In genomic region chr12:52151859-52152783, GRCh38 we compare ENCODE assay signal across 8 cellular contexts. TPM values are rescaled to one million over a fixed set of nuclear protein-coding genes. Genes with fewer than 3 reads are reported as not detected.
A peak's percentile ranks its signal among the peaks of the same experiment; 100 is the strongest.
DNase-seq lines count a peak whose midpoint lies in the region; ATAC-seq and TF ChIP-seq lines count a peak whose summit lies in the region.

No MANE protein-coding gene starts in this region.

- POLR2A ChIA-PET in naive thymus-derived CD4-positive, alpha-beta T cell (lab: Charles Lee) = no interaction called here

- TF ChIP-seq POLR2A in erythroblast (IDR thresholded peaks at IDR 0.05; ENCODE audit: low read length) = peak; percentile 35

- no peaks in the 10 kb centered on the region for H3K36me3 ChIP-seq in naive thymus-derived CD4-positive, alpha-beta T cell (ENCODE audit: control insufficient read depth in 2 of 3, insufficient read depth in 3 of 3, low read length in 3 of 3)

- no peaks in the 10 kb centered on the region for H3K36me3 Mint-ChIP-seq in naive thymus-derived CD4-positive, alpha-beta T cell
- H3K36me3 Mint-ChIP-seq in stimulated activated effector memory CD8-positive, alpha-beta T cell treated with anti-CD3 and anti-CD28 coated beads, Interleukin-12 subunit alpha, Interleukin-12 subunit beta, amount 100 ng/mL, for 72 hours = no peaks in the 10 kb centered on the region

- H3K9me3 ChIP-seq in naive thymus-derived CD4-positive, alpha-beta T cell (ENCODE audit: control insufficient read depth in 2 of 3, low read length in 3 of 3) = no peaks in the 10 kb centered on the region

- peak; percentile 82 for TF ChIP-seq CTCF in GM12864 (IDR thresholded peaks at IDR 0.05; ENCODE audit: low read depth, low read length, missing control alignments)

- ATAC-seq in naive thymus-derived CD4-positive, alpha-beta T cell = peak; percentile 79
- peak; percentile 78 for ATAC-seq in stimulated activated effector memory CD8-positive, alpha-beta T cell treated with anti-CD3 and anti-CD28 coated beads, Interleukin-12 subunit alpha, Interleukin-12 subunit beta, amount 100 ng/mL, for 72 hours
- ATAC-seq in GM19395 (IDR thresholded peaks at IDR 0.05; ENCODE audit: unreplicated experiment) (no peak), GM21825 (IDR thresholded peaks at IDR 0.05; ENCODE audit: unreplicated experiment) (no peak)

- H3K4me1 ChIP-seq in naive thymus-derived CD4-positive, alpha-beta T cell (ENCODE audit: control insufficient read depth in 2 of 2, insufficient read depth in 2 of 2, low read length in 2 of 2) = peaks cover 18 to 24% of the 10 kb centered on the region in 2 donors

- H3K27me3 Mint-ChIP-seq in naive thymus-derived CD4-positive, alpha-beta T cell = peaks cover 0 to 7% (median 0%) of the 10 kb centered on the region in 5 donors

- DNase-seq in GM12864 (ENCODE audit: low read depth) = no peak
- DNase-seq in NCI-H146 (lab: John Stamatoyannopoulos, UW) = peak; percentile 66
- peak; percentile 25 for DNase-seq in activated CD8-positive, alpha-beta memory T cell treated with anti-CD3 and anti-CD28 coated beads, Interleukin-2, amount 50 U/mL, for 24 hours (ENCODE audit: extremely low read depth)
- peak; percentile 64 to 78 for DNase-seq in erythroblast (lab: John Stamatoyannopoulos, UW)
- DNase-seq in naive thymus-derived CD4-positive, alpha-beta T cell = peak; percentile 53 to 82 (median 76)
- DNase-seq in stimulated activated effector memory CD8-positive, alpha-beta T cell treated with anti-CD3 and anti-CD28 coated beads, Interleukin-12 subunit alpha, Interleukin-12 subunit beta, amount 100 ng/mL, for 72 hours (ENCODE audit: low spot score in 2 of 2) = peak; percentile 67 to 80

- peak overlapping the region; percentile 51 to 84 (median 59) for H3K27ac Mint-ChIP-seq in naive thymus-derived CD4-positive, alpha-beta T cell
- peak overlapping the region; percentile 81 for H3K27ac Mint-ChIP-seq in stimulated activated effector memory CD8-positive, alpha-beta T cell treated with anti-CD3 and anti-CD28 coated beads, Interleukin-12 subunit alpha, Interleukin-12 subunit beta, amount 100 ng/mL, for 72 hours

- H3K4me3 ChIP-seq in GM12864 (ENCODE audit: low read depth, low read length) = no peak overlapping the region
- H3K4me3 ChIP-seq in naive thymus-derived CD4-positive, alpha-beta T cell (ENCODE audit: low read length) = no peak overlapping the region

- no peak overlapping the region for H3K27ac ChIP-seq in naive thymus-derived CD4-positive, alpha-beta T cell (ENCODE audit: low read depth, low read length)

- intact Hi-C loops in naive thymus-derived CD4-positive, alpha-beta T cell (cut with micrococcal nuclease) = loop anchor here (1.0 to 5.0 kb wide), 6 partner anchors 61 to 728 kb away; no protein-coding TSS in a partner anchor

- CTCF ChIA-PET in naive thymus-derived CD4-positive, alpha-beta T cell (lab: Charles Lee) = interaction anchor here (1.3 to 1.5 kb wide), 2 partner anchors 10 to 175 kb away, joined by 4 read pairs; no protein-coding TSS in a partner anchor

- H3K9me3 Mint-ChIP-seq in naive thymus-derived CD4-positive, alpha-beta T cell = peaks cover 0 to 1% (median 0%) of the 10 kb centered on the region in 11 donors
- H3K9me3 Mint-ChIP-seq in stimulated activated effector memory CD8-positive, alpha-beta T cell treated with anti-CD3 and anti-CD28 coated beads, Interleukin-12 subunit alpha, Interleukin-12 subunit beta, amount 100 ng/mL, for 72 hours = no peaks in the 10 kb centered on the region

- peak overlapping the region; percentile 39 to 79 (median 67) for H3K4me3 Mint-ChIP-seq in naive thymus-derived CD4-positive, alpha-beta T cell
- H3K4me3 Mint-ChIP-seq in stimulated activated effector memory CD8-positive, alpha-beta T cell treated with anti-CD3 and anti-CD28 coated beads, Interleukin-12 subunit alpha, Interleukin-12 subunit beta, amount 100 ng/mL, for 72 hours = peak overlapping the region; percentile 59

- no peaks in the 10 kb centered on the region for H3K27me3 ChIP-seq in naive thymus-derived CD4-positive, alpha-beta T cell (ENCODE audit: control insufficient read depth in 2 of 2, insufficient read depth in 2 of 2, low read length in 2 of 2)

- H3K4me1 Mint-ChIP-seq in naive thymus-derived CD4-positive, alpha-beta T cell = peaks cover 19 to 33% (median 28%) of the 10 kb centered on the region in 7 donors
- H3K4me1 Mint-ChIP-seq in stimulated activated effector memory CD8-positive, alpha-beta T cell treated with anti-CD3 and anti-CD28 coated beads, Interleukin-12 subunit alpha, Interleukin-12 subunit beta, amount 100 ng/mL, for 72 hours = peaks cover 21% of the 10 kb centered on the region

RNA-seq across cellular contexts. Expression of gene KRT80, which starts 39.7 kb away (rescaled TPM):
- under 1 TPM in 1 of 5 experiments, not detected in 4; 0.12 TPM for total RNA-seq in naive thymus-derived CD4-positive, alpha-beta T cell
- polyA plus RNA-seq in naive thymus-derived CD4-positive, alpha-beta T cell = not detected

Comparison
In these comparisons a context has a peak if more than half of its experiments do, and no peak if none do; other contexts are left out.
1. ATAC-seq: peak in naive thymus-derived CD4-positive, alpha-beta T cell (single experiment) and stimulated activated effector memory CD8-positive, alpha-beta T cell treated with anti-CD3 and anti-CD28 coated beads, Interleukin-12 subunit alpha, Interleukin-12 subunit beta, amount 100 ng/mL, for 72 hours (single experiment); none in GM19395 (single experiment) and GM21825 (single experiment).